In the genomic region with DNA sequence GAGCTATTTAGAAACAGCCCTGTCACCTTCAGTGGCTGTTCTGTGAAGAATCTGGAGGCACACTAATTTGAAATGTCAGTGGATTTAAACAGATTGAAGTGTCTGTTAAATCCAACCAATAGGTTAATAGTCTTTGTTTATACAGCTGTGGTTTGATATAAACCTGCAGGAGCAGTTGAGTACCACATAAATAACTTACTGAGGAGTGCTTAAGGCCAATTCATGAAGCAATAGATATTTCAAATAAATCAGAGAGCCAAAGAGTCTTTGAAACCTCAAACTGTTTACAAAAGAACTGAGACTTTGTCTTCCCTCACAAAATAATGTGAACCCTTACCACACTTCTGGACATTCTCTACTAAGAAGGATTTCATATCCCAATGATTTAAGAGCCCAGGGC, we compare ENCODE assay signal across 16 cellular contexts.
DNase-seq lines count a peak whose midpoint lies in the region; ATAC-seq and TF ChIP-seq lines count a peak whose summit lies in the region.
"Had no signal": no experiment of that assay in that cellular context is flagged by ENCODE, and none has a peak within 500 bp of the region (broad histone marks: within the 10 kb centered on the region; RNA-seq: fewer than 3 reads in every experiment).

No MANE protein-coding gene starts in this region.

- no peaks in the 10 kb centered on the region for H3K4me1 Mint-ChIP-seq in endothelial cell (ENCODE audit: unreplicated experiment)
- H3K4me1 Mint-ChIP-seq: immature natural killer cell had no signal

- H3K9me3 ChIP-seq in mesenchymal stem cell (ENCODE audit: control insufficient read depth, low read length) = no peaks in the 10 kb centered on the region

- no peak overlapping the region for H3K4me3 Mint-ChIP-seq in endothelial cell (ENCODE audit: unreplicated experiment)
- H3K4me3 Mint-ChIP-seq: H9, immature natural killer cell had no signal

- no peaks in the 10 kb centered on the region for H3K79me1 ChIP-seq in mesenchymal stem cell (replicated peaks; ENCODE audit: low read length, poor library complexity, severe bottlenecking)

- no peaks in the 10 kb centered on the region for H3K36me3 Mint-ChIP-seq in endothelial cell (ENCODE audit: low read depth, unreplicated experiment)
- H3K36me3 Mint-ChIP-seq: immature natural killer cell had no signal

- no peak overlapping the region for H3K4me3 ChIP-seq in mesenchymal stem cell (ENCODE audit: insufficient read depth in 1 of 2, low read depth in 1 of 2, low read length in 2 of 2)

- H2BK5ac ChIP-seq in mesenchymal stem cell (ENCODE audit: low read depth, low read length, poor library complexity, severe bottlenecking) = no peak overlapping the region

- no peak overlapping the region for H3K27ac Mint-ChIP-seq in endothelial cell (ENCODE audit: unreplicated experiment)
- H3K27ac Mint-ChIP-seq: H9, immature natural killer cell had no signal

- no peak overlapping the region for H3K9ac ChIP-seq in mesenchymal stem cell (ENCODE audit: low read length)

- no peak overlapping the region for H3K4me2 ChIP-seq in mesenchymal stem cell (ENCODE audit: low read length, poor library complexity, severe bottlenecking)

- no peak overlapping the region for H2BK15ac ChIP-seq in mesenchymal stem cell (ENCODE audit: low read depth, poor library complexity, severe bottlenecking)

- H3K4ac ChIP-seq in mesenchymal stem cell (ENCODE audit: low read depth in 1 of 2, low read length in 2 of 2) = no peak overlapping the region

- no peak overlapping the region for H3K27ac ChIP-seq in mesenchymal stem cell (ENCODE audit: low read length, poor library complexity, severe bottlenecking)
- H3K27ac ChIP-seq: VCaP had no signal

- ATAC-seq in SK-N-SH treated with all-trans-retinoic acid at 6 μM for 48 hours (no peak; the same call in 2 of the 3 replicates), HG03521 (IDR thresholded peaks at IDR 0.05; ENCODE audit: unreplicated experiment) (no peak), HG02763 (IDR thresholded peaks at IDR 0.05; ENCODE audit: unreplicated experiment) (no peak)

- no peak overlapping the region for H4K8ac ChIP-seq in mesenchymal stem cell (ENCODE audit: low read length)

- H2BK120ac ChIP-seq in mesenchymal stem cell (ENCODE audit: low read depth, low read length) = no peak overlapping the region

- no peaks in the 10 kb centered on the region for H3K4me1 ChIP-seq in mesenchymal stem cell (ENCODE audit: control insufficient read depth, insufficient read depth, low read depth, low read length)

- no peak overlapping the region for H3K14ac ChIP-seq in mesenchymal stem cell (ENCODE audit: low read length in 2 of 2)

- no peak overlapping the region for H2AK5ac ChIP-seq in mesenchymal stem cell (ENCODE audit: low read length, severe bottlenecking)

- no peaks in the 10 kb centered on the region for H3K27me3 ChIP-seq in mesenchymal stem cell (ENCODE audit: control insufficient read depth in 1 of 2, insufficient read depth in 1 of 2, low read length in 2 of 2)

- TF ChIP-seq CTCF in endothelial cell (IDR thresholded peaks at IDR 0.05; ENCODE audit: unreplicated experiment) = no peak

- no peaks in the 10 kb centered on the region for H3K9me3 Mint-ChIP-seq in endothelial cell (ENCODE audit: unreplicated experiment)
- H3K9me3 Mint-ChIP-seq: H9 had no signal

- DNase-seq in DMS53 (lab: John Stamatoyannopoulos, UW) (peak; percentile 46), NCI-H187 treated with DMSO at 0.1 percent for 48 hours (lab: John Stamatoyannopoulos, UW) (peak; percentile 38), mesenchymal stem cell (peak; percentile 38), glomerular visceral epithelial cell (ENCODE audit: extremely low spot score) (no peak), endothelial cell (ENCODE audit: low spot score) (no peak)
- DNase-seq: effector CD8-positive, alpha-beta T cell; H9; immature natural killer cell; Karpas-422; NCI-H226; posterior cingulate gyrus; substantia nigra had no signal

- H3K36me3 ChIP-seq in mesenchymal stem cell (ENCODE audit: control insufficient read depth in 1 of 2, insufficient read depth in 2 of 2, low read depth in 1 of 2, low read length in 2 of 2) = no peaks in the 10 kb centered on the region

- no peak overlapping the region for H4K91ac ChIP-seq in mesenchymal stem cell (ENCODE audit: low read length)

- peaks cover 1% of the 10 kb centered on the region for H3K27me3 Mint-ChIP-seq in endothelial cell (ENCODE audit: unreplicated experiment)

- H3K23ac ChIP-seq in mesenchymal stem cell (ENCODE audit: low read length in 2 of 2) = no peak overlapping the region

- no peak overlapping the region for H2BK12ac ChIP-seq in mesenchymal stem cell (ENCODE audit: low read length in 2 of 2)

- H2AFZ ChIP-seq in mesenchymal stem cell (ENCODE audit: low read depth, low read length) = no peak overlapping the region

- no peak overlapping the region for H3K18ac ChIP-seq in mesenchymal stem cell (ENCODE audit: low read depth in 1 of 2, low read length in 2 of 2)

TF ChIP-seq in SK-N-SH treated with all-trans-retinoic acid at 6 μM for 48 hours, 23 proteins besides CTCF, POLR2A, EP300 and RAD21:
- TF ChIP-seq PPARA (CRISPR knock-in tag; IDR thresholded peaks at IDR 0.05; ENCODE audit: borderline replicate concordance) (no peak), ISL1 (CRISPR knock-in tag; IDR thresholded peaks at IDR 0.05) (peak; percentile 48; the same call in 1 of the 2 replicates)

Comparison
In these comparisons a context has a peak if more than half of its experiments do, and no peak if none do; other contexts are left out.
1. DNase-seq: peak in DMS53 (single experiment), NCI-H187 treated with DMSO at 0.1 percent for 48 hours (single experiment) and mesenchymal stem cell (single experiment); none in glomerular visceral epithelial cell (single experiment) and endothelial cell (single experiment).